In genomic region chr11:66568124-66568916, GRCh38 we compare ENCODE assay signal across 8 cellular contexts. TPM values are rescaled to one million over a fixed set of nuclear protein-coding genes. Genes with fewer than 3 reads are reported as not detected.
DNase-seq lines count a peak whose midpoint lies in the region; ATAC-seq and TF ChIP-seq lines count a peak whose summit lies in the region.

CTSF (minus strand) TSS chr11:66568606; CDS start chr11:66568486, 120 bp downstream.

- no peak for TF ChIP-seq CTCF in CD4-positive, alpha-beta T cell (IDR thresholded peaks at IDR 0.05)
- TF ChIP-seq CTCF in esophagus muscularis mucosa (IDR thresholded peaks at IDR 0.05), result peak in 1 of 3 experiments; percentile 26

- peak; percentile 50 to 78 (median 60) for DNase-seq in CD4-positive, alpha-beta T cell
- peak; percentile 98 for DNase-seq in HPDE6-E6E7 (ENCODE audit: extremely low spot score)
- DNase-seq in OCI-M1 (lab: John Stamatoyannopoulos, UW), result peak; percentile 89
- DNase-seq in activated T-helper 1 cell treated with anti-CD3 and anti-CD28 coated beads, Interleukin-12 subunit alpha, Interleukin-12 subunit beta, Interleukin-2, Interleukin-4 antibody, amounts not matched to agents 30 ng/mL and 10 ng/mL and 1 ng/mL, durations not matched to agents 14 hours and 24 hours and 36 hours (ENCODE audit: low spot score), result peak; percentile 63
- no peak for DNase-seq in esophagus muscularis mucosa (ENCODE audit: extremely low spot score)
- peak; percentile 55 to 72 (median 61) for DNase-seq in naive thymus-derived CD4-positive, alpha-beta T cell

- 3% methylated on average over 24 of the region's 77 CpGs for WGBS in esophagus muscularis mucosa

- H3K9me3 ChIP-seq in CD4-positive, alpha-beta T cell (ENCODE audit: control insufficient read depth, low read length), result no peaks in the 10 kb centered on the region
- H3K9me3 ChIP-seq in esophagus muscularis mucosa, result no peaks in the 10 kb centered on the region
- no peaks in the 10 kb centered on the region for H3K9me3 ChIP-seq in naive thymus-derived CD4-positive, alpha-beta T cell (ENCODE audit: control insufficient read depth in 2 of 3, low read length in 3 of 3)

- intact Hi-C loops in CD4-positive, alpha-beta T cell (cut with DNase I, micrococcal nuclease), result no loop called here
- intact Hi-C loops in activated T-helper 1 cell treated with anti-CD3 and anti-CD28 coated beads, Interleukin-12 subunit alpha, Interleukin-12 subunit beta, Interleukin-2, Interleukin-4 antibody, amounts not matched to agents 30 ng/mL and 10 ng/mL and 1 ng/mL, durations not matched to agents 14 hours and 24 hours and 36 hours (cut with micrococcal nuclease), result loop anchor here (1.0 kb wide), 2 partner anchors 22 to 48 kb away; partner anchors contain the start of genes ACTN3, RBM14 and ZDHHC24
- intact Hi-C loops in esophagus muscularis mucosa (cut with DNase I), result loop anchor here (10.0 kb wide), 1 partner anchor 276 kb away; the partner anchor contains the start of gene RCE1
- intact Hi-C loops in naive thymus-derived CD4-positive, alpha-beta T cell (cut with micrococcal nuclease), result loop anchor here in 1 of 2 donors (2.0 kb wide), 1 partner anchor 22 kb away; the partner anchor contains the start of genes ACTN3 and ZDHHC24

- peak within 1 kb of the TSS; percentile 71 to 82 (median 77) for H3K4me3 ChIP-seq in esophagus muscularis mucosa
- H3K4me3 ChIP-seq in naive thymus-derived CD4-positive, alpha-beta T cell (ENCODE audit: low read length), result peak within 1 kb of the TSS; percentile 65

- H3K36me3 ChIP-seq in esophagus muscularis mucosa, result peaks cover 5 to 31% (median 26%) of the 10 kb centered on the region in 4 donors
- no peaks in the 10 kb centered on the region for H3K36me3 ChIP-seq in naive thymus-derived CD4-positive, alpha-beta T cell (ENCODE audit: control insufficient read depth in 2 of 3, insufficient read depth in 3 of 3, low read length in 3 of 3)

- TF ChIP-seq EP300 in esophagus muscularis mucosa (IDR thresholded peaks at IDR 0.05), result no peak

- H3K4me1 ChIP-seq in esophagus muscularis mucosa, result peaks cover 10 to 23% (median 21%) of the 10 kb centered on the region in 4 donors
- H3K4me1 ChIP-seq in naive thymus-derived CD4-positive, alpha-beta T cell (ENCODE audit: control insufficient read depth in 2 of 2, insufficient read depth in 2 of 2, low read length in 2 of 2), result peaks cover 0 to 6% of the 10 kb centered on the region in 2 donors

- POLR2A ChIA-PET in CD4-positive, alpha-beta T cell (lab: Charles Lee), result interaction anchor here (0.7 to 3.6 kb wide), 8 partner anchors 22 to 275 kb away, joined by 3 to 35 read pairs (median 9); partner anchors contain the start of genes ACTN3, CCDC87, PELI3 and RBM14
- POLR2A ChIA-PET in naive thymus-derived CD4-positive, alpha-beta T cell (lab: Charles Lee), result interaction anchor here (0.6 to 3.0 kb wide), 9 partner anchors 9 to 273 kb away, joined by 3 to 18 read pairs (median 4); partner anchors contain the start of genes RBM14, RBM4, RBM4B and ZDHHC24

- no peaks in the 10 kb centered on the region for H3K4me1 Mint-ChIP-seq in CD4-positive, alpha-beta T cell (ENCODE audit: low read depth)
- no peaks in the 10 kb centered on the region for H3K4me1 Mint-ChIP-seq in activated T-helper 1 cell treated with anti-CD3 and anti-CD28 coated beads, Interleukin-12 subunit alpha, Interleukin-12 subunit beta, Interleukin-2, Interleukin-4 antibody, amounts not matched to agents 30 ng/mL and 10 ng/mL and 1 ng/mL, durations not matched to agents 14 hours and 24 hours and 36 hours (ENCODE audit: low read depth)
- peaks cover 2 to 13% (median 8%) of the 10 kb centered on the region in 7 donors for H3K4me1 Mint-ChIP-seq in naive thymus-derived CD4-positive, alpha-beta T cell
- peaks cover 3% of the 10 kb centered on the region for H3K4me1 Mint-ChIP-seq in stimulated activated naive CD8-positive, alpha-beta T cell treated with anti-CD3 and anti-CD28 coated beads, Interleukin-15, Interleukin-2, amounts not matched to agents 100 ng/mL and 50 ng/mL, for 24 hours (ENCODE audit: low read depth)

- no peaks in the 10 kb centered on the region for H3K9me3 Mint-ChIP-seq in CD4-positive, alpha-beta T cell
- no peaks in the 10 kb centered on the region for H3K9me3 Mint-ChIP-seq in activated T-helper 1 cell treated with anti-CD3 and anti-CD28 coated beads, Interleukin-12 subunit alpha, Interleukin-12 subunit beta, Interleukin-2, Interleukin-4 antibody, amounts not matched to agents 30 ng/mL and 10 ng/mL and 1 ng/mL, durations not matched to agents 14 hours and 24 hours and 36 hours
- no peaks in the 10 kb centered on the region for H3K9me3 Mint-ChIP-seq in naive thymus-derived CD4-positive, alpha-beta T cell
- H3K9me3 Mint-ChIP-seq in stimulated activated naive CD8-positive, alpha-beta T cell treated with anti-CD3 and anti-CD28 coated beads, Interleukin-15, Interleukin-2, amounts not matched to agents 100 ng/mL and 50 ng/mL, for 24 hours, result no peaks in the 10 kb centered on the region

- TF ChIP-seq POLR2A in esophagus muscularis mucosa (IDR thresholded peaks at IDR 0.05; ENCODE audit: low read depth), result no peak

- H3K27ac Mint-ChIP-seq in CD4-positive, alpha-beta T cell, result no peak within 1 kb of the TSS
- H3K27ac Mint-ChIP-seq in activated T-helper 1 cell treated with anti-CD3 and anti-CD28 coated beads, Interleukin-12 subunit alpha, Interleukin-12 subunit beta, Interleukin-2, Interleukin-4 antibody, amounts not matched to agents 30 ng/mL and 10 ng/mL and 1 ng/mL, durations not matched to agents 14 hours and 24 hours and 36 hours, result no peak within 1 kb of the TSS
- H3K27ac Mint-ChIP-seq in naive thymus-derived CD4-positive, alpha-beta T cell, result peak within 1 kb of the TSS in 8 of 9 donors; percentile 77 to 90 (median 82)
- no peak within 1 kb of the TSS for H3K27ac Mint-ChIP-seq in stimulated activated naive CD8-positive, alpha-beta T cell treated with anti-CD3 and anti-CD28 coated beads, Interleukin-15, Interleukin-2, amounts not matched to agents 100 ng/mL and 50 ng/mL, for 24 hours

- no peak within 1 kb of the TSS for H3K27ac ChIP-seq in CD4-positive, alpha-beta T cell (ENCODE audit: low read depth, low read length)
- H3K27ac ChIP-seq in esophagus muscularis mucosa (replicated peaks in 1 of 4), result peak within 1 kb of the TSS; percentile 50 to 70 (median 67)
- peak within 1 kb of the TSS; percentile 58 for H3K27ac ChIP-seq in naive thymus-derived CD4-positive, alpha-beta T cell (ENCODE audit: low read depth, low read length)

- no peaks in the 10 kb centered on the region for H3K27me3 ChIP-seq in CD4-positive, alpha-beta T cell (ENCODE audit: control insufficient read depth, insufficient read depth, low read length)
- no peaks in the 10 kb centered on the region for H3K27me3 ChIP-seq in esophagus muscularis mucosa
- H3K27me3 ChIP-seq in naive thymus-derived CD4-positive, alpha-beta T cell (ENCODE audit: control insufficient read depth in 2 of 2, insufficient read depth in 2 of 2, low read length in 2 of 2), result no peaks in the 10 kb centered on the region

- H3K4me3 Mint-ChIP-seq in CD4-positive, alpha-beta T cell, result peak within 1 kb of the TSS; percentile 77
- peak within 1 kb of the TSS; percentile 73 for H3K4me3 Mint-ChIP-seq in activated T-helper 1 cell treated with anti-CD3 and anti-CD28 coated beads, Interleukin-12 subunit alpha, Interleukin-12 subunit beta, Interleukin-2, Interleukin-4 antibody, amounts not matched to agents 30 ng/mL and 10 ng/mL and 1 ng/mL, durations not matched to agents 14 hours and 24 hours and 36 hours
- peak within 1 kb of the TSS; percentile 77 to 89 (median 82) for H3K4me3 Mint-ChIP-seq in naive thymus-derived CD4-positive, alpha-beta T cell
- H3K4me3 Mint-ChIP-seq in stimulated activated naive CD8-positive, alpha-beta T cell treated with anti-CD3 and anti-CD28 coated beads, Interleukin-15, Interleukin-2, amounts not matched to agents 100 ng/mL and 50 ng/mL, for 24 hours, result peak within 1 kb of the TSS; percentile 78

- H3K36me3 Mint-ChIP-seq in CD4-positive, alpha-beta T cell (ENCODE audit: low read depth), result no peaks in the 10 kb centered on the region
- H3K36me3 Mint-ChIP-seq in activated T-helper 1 cell treated with anti-CD3 and anti-CD28 coated beads, Interleukin-12 subunit alpha, Interleukin-12 subunit beta, Interleukin-2, Interleukin-4 antibody, amounts not matched to agents 30 ng/mL and 10 ng/mL and 1 ng/mL, durations not matched to agents 14 hours and 24 hours and 36 hours (ENCODE audit: low read depth), result no peaks in the 10 kb centered on the region
- peaks cover 0 to 3% (median 0%) of the 10 kb centered on the region in 5 donors for H3K36me3 Mint-ChIP-seq in naive thymus-derived CD4-positive, alpha-beta T cell
- H3K36me3 Mint-ChIP-seq in stimulated activated naive CD8-positive, alpha-beta T cell treated with anti-CD3 and anti-CD28 coated beads, Interleukin-15, Interleukin-2, amounts not matched to agents 100 ng/mL and 50 ng/mL, for 24 hours (ENCODE audit: low read depth), result no peaks in the 10 kb centered on the region

- CTCF ChIA-PET in CD4-positive, alpha-beta T cell (lab: Charles Lee), result interaction anchor here (1.2 to 1.6 kb wide), 2 partner anchors 24 to 111 kb away, joined by 3 to 4 read pairs; partner anchors contain the start of gene CCDC87
- CTCF ChIA-PET in naive thymus-derived CD4-positive, alpha-beta T cell (lab: Charles Lee), result interaction anchor here (0.6 to 2.9 kb wide), 4 partner anchors 9 to 1836 kb away, joined by 3 to 20 read pairs (median 6); partner anchors contain the start of gene RBM4B

- peaks cover 7% of the 10 kb centered on the region for H3K27me3 Mint-ChIP-seq in CD4-positive, alpha-beta T cell
- H3K27me3 Mint-ChIP-seq in activated T-helper 1 cell treated with anti-CD3 and anti-CD28 coated beads, Interleukin-12 subunit alpha, Interleukin-12 subunit beta, Interleukin-2, Interleukin-4 antibody, amounts not matched to agents 30 ng/mL and 10 ng/mL and 1 ng/mL, durations not matched to agents 14 hours and 24 hours and 36 hours (ENCODE audit: insufficient read depth), result peaks cover 29% of the 10 kb centered on the region
- H3K27me3 Mint-ChIP-seq in naive thymus-derived CD4-positive, alpha-beta T cell, result peaks cover 0 to 36% (median 0%) of the 10 kb centered on the region in 5 donors
- peaks cover 3% of the 10 kb centered on the region for H3K27me3 Mint-ChIP-seq in stimulated activated naive CD8-positive, alpha-beta T cell treated with anti-CD3 and anti-CD28 coated beads, Interleukin-15, Interleukin-2, amounts not matched to agents 100 ng/mL and 50 ng/mL, for 24 hours

- ATAC-seq in CD4-positive, alpha-beta T cell (ENCODE audit: poor library complexity), result peak; percentile 93
- peak; percentile 93 for ATAC-seq in naive thymus-derived CD4-positive, alpha-beta T cell
- no peak for ATAC-seq in HG03025 (IDR thresholded peaks at IDR 0.05; ENCODE audit: low FRiP score, unreplicated experiment)

RNA-seq across cellular contexts. Expression of gene CTSF, which starts in this region (rescaled TPM):
- total RNA-seq in CD4-positive, alpha-beta T cell, result 10 to 100 TPM; 16.0 to 16.8 TPM
- total RNA-seq in activated T-helper 1 cell treated with anti-CD3 and anti-CD28 coated beads, Interleukin-12 subunit alpha, Interleukin-12 subunit beta, Interleukin-2, Interleukin-4 antibody, amounts not matched to agents 30 ng/mL and 10 ng/mL and 1 ng/mL, durations not matched to agents 14 hours and 24 hours and 36 hours, result 0.71 and 0.73 TPM in 2 replicates
- 100 to 1,000 TPM in 2 of 4 donors, 10 to 100 TPM in 2; 73.1 to 112 (median 96.6) TPM for total RNA-seq in esophagus muscularis mucosa
- total RNA-seq in naive thymus-derived CD4-positive, alpha-beta T cell, result 10 to 100 TPM in 4 of 5 experiments, 1 to 10 TPM in 1; 2.3 to 49.7 (median 21.1) TPM
- polyA plus RNA-seq in naive thymus-derived CD4-positive, alpha-beta T cell, result 10 to 100 TPM; 27.3 to 28.8 TPM

Comparison
In these comparisons a context has a peak if more than half of its experiments do, and no peak if none do; other contexts are left out.
1. Peak in DNase-seq in activated T-helper 1 cell treated with anti-CD3 and anti-CD28 coated beads, Interleukin-12 subunit alpha, Interleukin-12 subunit beta, Interleukin-2, Interleukin-4 antibody, amounts not matched to agents 30 ng/mL and 10 ng/mL and 1 ng/mL, durations not matched to agents 14 hours and 24 hours and 36 hours; RNA of the gene not detected or under 1 TPM.
2. H3K27ac Mint-ChIP-seq: peak in naive thymus-derived CD4-positive, alpha-beta T cell (8 of 9); none in CD4-positive, alpha-beta T cell (single experiment), activated T-helper 1 cell treated with anti-CD3 and anti-CD28 coated beads, Interleukin-12 subunit alpha, Interleukin-12 subunit beta, Interleukin-2, Interleukin-4 antibody, amounts not matched to agents 30 ng/mL and 10 ng/mL and 1 ng/mL, durations not matched to agents 14 hours and 24 hours and 36 hours (single experiment) and stimulated activated naive CD8-positive, alpha-beta T cell treated with anti-CD3 and anti-CD28 coated beads, Interleukin-15, Interleukin-2, amounts not matched to agents 100 ng/mL and 50 ng/mL, for 24 hours (single experiment).
3. intact Hi-C loops: an anchor here in activated T-helper 1 cell treated with anti-CD3 and anti-CD28 coated beads, Interleukin-12 subunit alpha, Interleukin-12 subunit beta, Interleukin-2, Interleukin-4 antibody, amounts not matched to agents 30 ng/mL and 10 ng/mL and 1 ng/mL, durations not matched to agents 14 hours and 24 hours and 36 hours (1.0 kb wide) and esophagus muscularis mucosa (10.0 kb wide); none called in CD4-positive, alpha-beta T cell.
4. Peak in every context shown above with its lines, with median percentiles within 50 percentile points of each other: H3K4me3 Mint-ChIP-seq.